ENCODE assay signal across 29 cellular contexts in genomic region chr1:70556541-70556940, GRCh38.
DNase-seq lines count a peak whose midpoint lies in the region; ATAC-seq, FAIRE-seq and TF ChIP-seq lines count a peak whose summit lies in the region.
"Had no signal": no experiment of that assay in that cellular context is flagged by ENCODE, and none has a peak within 500 bp of the region (broad histone marks: within the 10 kb centered on the region; RNA-seq: fewer than 3 reads in every experiment).

No MANE protein-coding gene starts in this region.

- FAIRE-seq in GM19239 (lab: Jason Lieb, UNC): peak; percentile 56
- FAIRE-seq in H1 (lab: Jason Lieb, UNC): no peak
- FAIRE-seq: A549, D721Med, G401.6, GM12891, GM18507 had no signal

- H3K4me3 ChIP-seq in HUES64 (ENCODE audit: low read length) (no peak overlapping the region), H1 (ENCODE audit: extremely low read depth in 1 of 4, insufficient read depth in 2 of 4, low read depth in 3 of 4, low read length in 4 of 4) (peak overlapping the region in 1 of 4 experiments; percentile 30; a peak in 1 of 8 replicates)
- H3K4me3 ChIP-seq: A549; BLaER1 treated with 17β-estradiol and CSF1 and Interleukin-3, amounts not matched to agents 10 nM and 100 nM had no signal

- peaks cover 8% of the 10 kb centered on the region for H3K4me1 ChIP-seq in H9 (ENCODE audit: insufficient read depth, low read length)
- peaks cover 13% of the 10 kb centered on the region; the same call in 1 of the 2 replicates for H3K4me1 ChIP-seq in HUES64 (ENCODE audit: insufficient read depth, low read length)
- peaks cover 1 to 8% (median 5%) of the 10 kb centered on the region in 4 experiments; a peak in 3 of 7 replicates for H3K4me1 ChIP-seq in H1 (replicated peaks in 1 of 4; ENCODE audit: control insufficient read depth in 3 of 4, insufficient read depth in 4 of 4, low read length in 3 of 4)
- H3K4me1 ChIP-seq: A549; BLaER1 treated with 17β-estradiol and CSF1 and Interleukin-3, amounts not matched to agents 10 nM and 100 nM; Caco-2 had no signal

- no peak for TF ChIP-seq EP300 in H1 (IDR thresholded peaks at IDR 0.05; ENCODE audit: borderline replicate concordance in 1 of 2, low read depth in 2 of 2, low read length in 2 of 2)

- H3K27me3 ChIP-seq in H9 (ENCODE audit: insufficient read depth, low read length) (no peaks in the 10 kb centered on the region), HUES64 (ENCODE audit: insufficient read depth, low read length) (no peaks in the 10 kb centered on the region), H1 (replicated peaks in 1 of 4; ENCODE audit: control insufficient read depth in 3 of 4, extremely low read depth in 1 of 4, insufficient read depth in 3 of 4, low read length in 3 of 4) (no peaks in the 10 kb centered on the region)
- H3K27me3 ChIP-seq: BLaER1 treated with 17β-estradiol and CSF1 and Interleukin-3, amounts not matched to agents 10 nM and 100 nM had no signal

- no peak overlapping the region for H3K4ac ChIP-seq in H9 (ENCODE audit: low read depth, low read length)
- H3K4ac ChIP-seq in H1 (replicated peaks; ENCODE audit: insufficient read length, low read depth, low read length): no peak overlapping the region

- peak overlapping the region in 1 of 2 experiments; percentile 15; a peak in 1 of 5 replicates for H3K4me3 Mint-ChIP-seq in H9
- H3K4me3 Mint-ChIP-seq: B cell; CD4-positive, alpha-beta T cell; CD8-positive, alpha-beta T cell had no signal

- H3K4me1 Mint-ChIP-seq in H9: peaks cover 20 to 24% of the 10 kb centered on the region in 2 experiments
- H3K4me1 Mint-ChIP-seq: B cell had no signal

- H3K79me1 ChIP-seq in H9 (ENCODE audit: insufficient read depth, low read depth, low read length, poor library complexity, severe bottlenecking) (no peaks in the 10 kb centered on the region), H1 (ENCODE audit: low read depth, low read length) (no peaks in the 10 kb centered on the region)

- WGBS in H9 (ENCODE audit: extremely low coverage, insufficient read length, low lambda C conversion rate): no CpG with 5 or more reads among the region's 2 CpGs
- 50% methylated on average over 1 of the region's 2 CpGs for WGBS in HUES64
- WGBS in H1 (ENCODE audit: extremely low coverage in 1 of 2, insufficient coverage in 1 of 2, insufficient read length in 1 of 2, insufficient replicate concordance in 2 of 2, low coverage in 1 of 2, low lambda C conversion rate in 2 of 2, missing lambda C conversion rate in 1 of 2), 2 experiments: 75% methylated on average over 2 of the region's 2 CpGs; no CpG with 5 or more reads in 1 of the 2 experiments

- ATAC-seq in HG03196 (IDR thresholded peaks at IDR 0.05; ENCODE audit: unreplicated experiment): no peak
- no peak for ATAC-seq in HG02588 (IDR thresholded peaks at IDR 0.05; ENCODE audit: unreplicated experiment)
- no peak for ATAC-seq in GM18498 (IDR thresholded peaks at IDR 0.05; ENCODE audit: unreplicated experiment)
- ATAC-seq: A549; CD8-positive, alpha-beta T cell had no signal

- no peak for TF ChIP-seq RAD21 in H1 (IDR thresholded peaks at IDR 0.05 in 1 of 2, conservative IDR thresholded peaks at IDR 0.05 in 1 of 2; ENCODE audit: low read depth in 2 of 2, low read length in 2 of 2)

- H4K8ac ChIP-seq in H9 (replicated peaks; ENCODE audit: insufficient read length, low read depth, low read length) (no peak overlapping the region), H1 (ENCODE audit: extremely low read depth, insufficient read depth, low read length) (no peak overlapping the region)

- H2AK5ac ChIP-seq in H9 (ENCODE audit: insufficient read length, low read length) (no peak overlapping the region), H1 (ENCODE audit: low read depth, low read length) (no peak overlapping the region)

- H3K4me2 ChIP-seq in H9 (ENCODE audit: insufficient read depth, insufficient read length, low read length) (no peak overlapping the region), H1 (ENCODE audit: insufficient read depth in 1 of 2, low read depth in 2 of 2, low read length in 2 of 2) (peak overlapping the region; percentile 24 to 40)
- H3K4me2 ChIP-seq: A549; BLaER1 treated with 17β-estradiol and CSF1 and Interleukin-3, amounts not matched to agents 10 nM and 100 nM had no signal

- no peak overlapping the region for H2BK12ac ChIP-seq in H9 (ENCODE audit: insufficient read length, low read depth, low read length)
- no peak overlapping the region for H2BK12ac ChIP-seq in H1 (ENCODE audit: low read depth, low read length)

- in situ Hi-C loops in G401 (cut with HindIII; ENCODE audit: low sequenced_read_pairs): no loop called here

- H3K18ac ChIP-seq in H9 (ENCODE audit: insufficient read length, low read depth, low read length) (no peak overlapping the region), H1 (ENCODE audit: extremely low read depth, low read length) (no peak overlapping the region)

- H3K36me3 ChIP-seq in HUES64 (ENCODE audit: insufficient read depth, low read length) (no peaks in the 10 kb centered on the region), H1 (ENCODE audit: control insufficient read depth in 2 of 4, insufficient read depth in 4 of 4, low read length in 3 of 4) (no peaks in the 10 kb centered on the region)
- H3K36me3 ChIP-seq: BLaER1 treated with 17β-estradiol and CSF1 and Interleukin-3, amounts not matched to agents 10 nM and 100 nM had no signal

- TF ChIP-seq POLR2A in H1 (IDR thresholded peaks at IDR 0.05; ENCODE audit: control extremely low read depth in 1 of 2, low read depth in 2 of 2, low read length in 2 of 2): no peak

- CTCF ChIA-PET in H1 (lab: Charles Lee; ENCODE audit: partially characterized antibody): interaction anchor here (1.0 kb wide), 1 partner anchor 10 kb away, joined by 3 read pairs; no protein-coding TSS in a partner anchor

- H3K9me3 ChIP-seq in H9 (ENCODE audit: control insufficient read depth, low read depth, low read length): no peaks in the 10 kb centered on the region
- H3K9me3 ChIP-seq in HUES64 (ENCODE audit: insufficient read depth, low read depth, low read length): no peaks in the 10 kb centered on the region
- no peaks in the 10 kb centered on the region for H3K9me3 ChIP-seq in H1 (ENCODE audit: insufficient read depth in 2 of 2, low read depth in 1 of 2, low read length in 1 of 2)
- H3K9me3 ChIP-seq: A549; BLaER1 treated with 17β-estradiol and CSF1 and Interleukin-3, amounts not matched to agents 10 nM and 100 nM; Caco-2 had no signal

- H2BK20ac ChIP-seq in H9 (ENCODE audit: low read depth, low read length, poor library complexity, severe bottlenecking) (no peak overlapping the region), H1 (ENCODE audit: low read length) (no peak overlapping the region)

- H3K23ac ChIP-seq in H9 (ENCODE audit: insufficient read length, low read depth, low read length): no peak overlapping the region
- H3K23ac ChIP-seq in H1 (ENCODE audit: insufficient read length): no peak overlapping the region

- H2BK5ac ChIP-seq in H9 (ENCODE audit: insufficient read length, low read length): no peak overlapping the region
- H2BK5ac ChIP-seq in H1 (ENCODE audit: low read depth, low read length): no peak overlapping the region

- H3K9ac ChIP-seq in H9 (ENCODE audit: extremely low read depth, insufficient read length, low read length): no peak overlapping the region
- H3K9ac ChIP-seq in HUES64 (ENCODE audit: low read depth, low read length): no peak overlapping the region
- H3K9ac ChIP-seq in H1 (replicated peaks in 1 of 4; ENCODE audit: extremely low read depth in 1 of 4, low read depth in 3 of 4, low read length in 3 of 4): no peak overlapping the region
- H3K9ac ChIP-seq: BLaER1 treated with 17β-estradiol and CSF1 and Interleukin-3, amounts not matched to agents 10 nM and 100 nM had no signal

- H3K56ac ChIP-seq in H9 (ENCODE audit: insufficient read length, low read depth, low read length) (no peak overlapping the region), H1 (replicated peaks; ENCODE audit: insufficient read length, low read depth, low read length) (no peak overlapping the region)

- no peaks in the 10 kb centered on the region for H3K9me3 Mint-ChIP-seq in H9
- H3K9me3 Mint-ChIP-seq: CD4-positive, alpha-beta T cell; CD8-positive, alpha-beta T cell had no signal

- no peaks in the 10 kb centered on the region for H3K36me3 Mint-ChIP-seq in H9 (ENCODE audit: insufficient read depth in 1 of 3, low read depth in 3 of 3)
- H3K36me3 Mint-ChIP-seq: CD8-positive, alpha-beta T cell had no signal

- no peak overlapping the region for H4K91ac ChIP-seq in H9 (ENCODE audit: insufficient read length, low read depth, low read length)
- H4K91ac ChIP-seq in H1 (replicated peaks; ENCODE audit: insufficient read length, low read length): no peak overlapping the region

- H2BK120ac ChIP-seq in H9 (ENCODE audit: low read depth, low read length, poor library complexity, severe bottlenecking) (no peak overlapping the region), H1 (replicated peaks; ENCODE audit: low read depth, low read length) (no peak overlapping the region)

- no peaks in the 10 kb centered on the region for H4K20me1 ChIP-seq in H9 (ENCODE audit: control insufficient read depth, insufficient read depth, insufficient read length)
- no peaks in the 10 kb centered on the region for H4K20me1 ChIP-seq in H1 (replicated peaks in 1 of 2; ENCODE audit: control insufficient read depth in 1 of 2, insufficient read depth in 2 of 2, low read length in 2 of 2)
- H4K20me1 ChIP-seq: BLaER1 treated with 17β-estradiol and CSF1 and Interleukin-3, amounts not matched to agents 10 nM and 100 nM had no signal

- H2AFZ ChIP-seq in H9 (ENCODE audit: low read length): no peak overlapping the region
- H2AFZ ChIP-seq in H1 (ENCODE audit: low read length): no peak overlapping the region

- DNase-seq in GM19239 (ENCODE audit: insufficient read length, low spot score): no peak
- no peak for DNase-seq in H9
- DNase-seq in H1 (ENCODE audit: low read depth in 1 of 2, low spot score in 2 of 2): no peak
- DNase-seq in G401 (ENCODE audit: low spot score): no peak
- DNase-seq: AML-193; Caco-2; Calu3; CD4-positive, alpha-beta T cell; CD8-positive, alpha-beta T cell; DMS 273 treated with DMSO at 0.1 percent for 48 hours; DMS153; DMS53; DMS79; DND-41; EL; GF-D8 had no signal

- TF ChIP-seq CTCF in H9 (conservative IDR thresholded peaks at IDR 0.05) (no peak), H1 (IDR thresholded peaks at IDR 0.05; ENCODE audit: control extremely low read depth in 1 of 3, insufficient read depth in 1 of 3, low read depth in 1 of 3, low read length in 3 of 3) (no peak)

- H4K5ac ChIP-seq in H9 (ENCODE audit: insufficient read length, low read depth, low read length) (no peak overlapping the region), H1 (ENCODE audit: insufficient read length, low read depth, low read length) (peak overlapping the region; percentile 55)

- H3K23me2 ChIP-seq in H9 (ENCODE audit: insufficient read length, low read depth, low read length, poor library complexity, severe bottlenecking) (no peaks in the 10 kb centered on the region), H1 (ENCODE audit: low read depth, low read length) (no peaks in the 10 kb centered on the region)

- H3K79me2 ChIP-seq in H9 (ENCODE audit: insufficient read depth, low read length): no peaks in the 10 kb centered on the region
- no peaks in the 10 kb centered on the region for H3K79me2 ChIP-seq in H1 (ENCODE audit: control insufficient read depth in 1 of 2, insufficient read depth in 2 of 2, low read length in 2 of 2)

- H2BK15ac ChIP-seq in H9 (ENCODE audit: low read depth, low read length) (no peak overlapping the region), H1 (ENCODE audit: low read length) (no peak overlapping the region)

- no peak overlapping the region for H3T11ph ChIP-seq in H9 (ENCODE audit: low read length)

- H3K27ac Mint-ChIP-seq in H9: peak overlapping the region; percentile 9 to 82 (median 50); a peak in 6 of 7 replicates
- H3K27ac Mint-ChIP-seq: B cell; CD4-positive, alpha-beta T cell; CD8-positive, alpha-beta T cell had no signal

- POLR2A ChIA-PET in H1 (lab: Charles Lee; ENCODE audit: partially characterized antibody): no interaction called here

- H3K14ac ChIP-seq in H9 (ENCODE audit: insufficient read depth, low read length) (no peak overlapping the region), H1 (ENCODE audit: insufficient read length) (no peak overlapping the region)

- H3K27ac ChIP-seq in H9 (ENCODE audit: insufficient read length, low read depth, low read length) (no peak overlapping the region), HUES64 (ENCODE audit: low read depth, low read length) (peak overlapping the region; percentile 21; the same call in 1 of the 2 replicates), H1 (ENCODE audit: low read depth, low read length) (no peak overlapping the region)
- H3K27ac ChIP-seq: 22Rv1; A549; BLaER1 treated with 17β-estradiol and CSF1 and Interleukin-3, amounts not matched to agents 10 nM and 100 nM; C4-2B had no signal

- H3K27me3 Mint-ChIP-seq in H9 (ENCODE audit: low read depth): no peaks in the 10 kb centered on the region
- H3K27me3 Mint-ChIP-seq: B cell; CD4-positive, alpha-beta T cell had no signal
